15 cellular contexts compared by ENCODE assay signal in the genomic region with DNA sequence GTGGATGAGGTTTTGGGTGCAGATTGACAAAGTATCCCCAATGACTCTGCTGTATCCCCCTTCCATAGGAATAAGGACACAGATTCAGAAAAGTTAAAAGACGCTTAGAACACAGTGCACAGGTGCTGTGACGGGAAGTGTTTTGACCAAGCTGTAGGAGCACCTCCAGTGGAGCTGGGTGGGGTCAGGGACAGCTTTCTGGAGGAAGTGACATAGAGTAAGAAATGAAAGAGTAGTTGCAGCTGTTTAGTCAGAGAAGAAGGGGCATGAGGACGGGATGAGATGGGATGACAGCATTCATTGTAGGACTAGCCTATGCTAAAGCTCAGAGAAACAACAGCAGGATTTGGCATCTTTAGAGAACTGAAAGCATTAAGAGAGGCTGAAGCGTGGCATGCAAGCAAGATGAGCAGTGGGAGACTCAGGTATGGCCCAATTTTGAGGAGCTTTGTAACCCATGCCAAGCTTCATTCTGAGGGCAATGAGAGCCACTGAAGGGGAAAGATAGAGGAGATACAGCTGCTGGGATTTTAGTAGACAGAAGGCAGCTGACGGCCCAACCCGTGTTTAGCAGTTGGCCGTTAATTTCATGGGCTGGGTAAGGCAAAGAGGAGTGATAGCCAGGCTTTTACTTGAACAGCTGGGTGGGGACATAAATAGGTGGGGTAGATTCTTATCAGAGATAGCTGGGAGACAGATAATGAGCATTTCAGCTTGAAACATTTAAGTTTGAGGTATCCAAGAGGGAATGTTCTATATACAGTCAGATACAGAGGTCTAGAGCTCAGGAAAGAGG.
DNase-seq lines count a peak whose midpoint lies in the region; ATAC-seq and TF ChIP-seq lines count a peak whose summit lies in the region.
"Had no signal": no experiment of that assay in that cellular context is flagged by ENCODE, and none has a peak within 500 bp of the region (broad histone marks: within the 10 kb centered on the region; RNA-seq: fewer than 3 reads in every experiment).

No MANE protein-coding gene starts in this region.

- no peak for TF ChIP-seq CTCF in esophagus squamous epithelium (IDR thresholded peaks at IDR 0.05)

- DNase-seq in activated naive CD4-positive, alpha-beta T cell treated with anti-CD3 and anti-CD28 coated beads, Interleukin-2, amount 50 U/mL, for 16 hours = no peak
- no peak for DNase-seq in T-helper 17 cell
- DNase-seq in erythroblast (lab: John Stamatoyannopoulos, UW) = peak; percentile 56 to 64
- DNase-seq in NCI-H1417 treated with DMSO at 0.1 percent for 48 hours (lab: John Stamatoyannopoulos, UW) = no peak
- DNase-seq in esophagus squamous epithelium (lab: John Stamatoyannopoulos, UW) = no peak
- DNase-seq: aorta, hippocampal formation, NCI-H1048, NCI-H2227 treated with DMSO at 0.1 percent for 48 hours had no signal

- H3K27me3 Mint-ChIP-seq in activated naive CD4-positive, alpha-beta T cell treated with anti-CD3 and anti-CD28 coated beads, Interleukin-2, amount 50 U/mL, for 24 hours = no peaks in the 10 kb centered on the region
- H3K27me3 Mint-ChIP-seq in T-helper 17 cell = no peaks in the 10 kb centered on the region

- 78% methylated on average over 7 of the region's 7 CpGs for WGBS in thymus
- WGBS in esophagus squamous epithelium, 2 donors = 84 to 85% methylated on average over 7 of the region's 7 CpGs

- H3K27me3 ChIP-seq in thymus (ENCODE audit: control insufficient read depth, insufficient read depth) (no peaks in the 10 kb centered on the region), esophagus squamous epithelium (no peaks in the 10 kb centered on the region)
- H3K27me3 ChIP-seq: neutrophil had no signal

- peaks cover 2% of the 10 kb centered on the region for H3K36me3 Mint-ChIP-seq in activated naive CD4-positive, alpha-beta T cell treated with anti-CD3 and anti-CD28 coated beads, Interleukin-2, amount 50 U/mL, for 24 hours
- H3K36me3 Mint-ChIP-seq in T-helper 17 cell (ENCODE audit: low read depth) = peaks cover under 1% of the 10 kb centered on the region

- H3K4me1 ChIP-seq in thymus (ENCODE audit: control insufficient read depth, insufficient read depth, low read length) (peaks cover 18% of the 10 kb centered on the region), esophagus squamous epithelium (peaks cover 0 to 16% (median 6%) of the 10 kb centered on the region in 3 donors)

- H3K4me3 Mint-ChIP-seq in activated naive CD4-positive, alpha-beta T cell treated with anti-CD3 and anti-CD28 coated beads, Interleukin-2, amount 50 U/mL, for 24 hours = peak overlapping the region; percentile 69
- peak overlapping the region; percentile 7 for H3K4me3 Mint-ChIP-seq in T-helper 17 cell

- no peaks in the 10 kb centered on the region for H3K9me3 Mint-ChIP-seq in activated naive CD4-positive, alpha-beta T cell treated with anti-CD3 and anti-CD28 coated beads, Interleukin-2, amount 50 U/mL, for 24 hours

- intact Hi-C loops in esophagus squamous epithelium (cut with DNase I) = no loop called here

- H3K27ac ChIP-seq in thymus (ENCODE audit: low read depth) (peak overlapping the region; percentile 37), esophagus squamous epithelium (no peak overlapping the region)
- H3K27ac ChIP-seq: neutrophil, skin epidermis had no signal

- peak overlapping the region; percentile 86 for H3K27ac Mint-ChIP-seq in activated naive CD4-positive, alpha-beta T cell treated with anti-CD3 and anti-CD28 coated beads, Interleukin-2, amount 50 U/mL, for 24 hours
- H3K27ac Mint-ChIP-seq in T-helper 17 cell = peak overlapping the region; percentile 100

- ATAC-seq in T-helper 17 cell (no peak), GM21381 (IDR thresholded peaks at IDR 0.05; ENCODE audit: unreplicated experiment) (no peak)
- ATAC-seq: left lobe of liver had no signal

- peaks cover 66% of the 10 kb centered on the region for H3K4me1 Mint-ChIP-seq in activated naive CD4-positive, alpha-beta T cell treated with anti-CD3 and anti-CD28 coated beads, Interleukin-2, amount 50 U/mL, for 24 hours
- peaks cover 50% of the 10 kb centered on the region for H3K4me1 Mint-ChIP-seq in T-helper 17 cell

- TF ChIP-seq POLR2A in erythroblast (IDR thresholded peaks at IDR 0.05; ENCODE audit: low read length) (no peak), esophagus squamous epithelium (IDR thresholded peaks at IDR 0.05) (no peak)

- H3K36me3 ChIP-seq in thymus (ENCODE audit: control insufficient read depth, insufficient read depth) (no peaks in the 10 kb centered on the region), esophagus squamous epithelium (no peaks in the 10 kb centered on the region)
- H3K36me3 ChIP-seq: neutrophil had no signal

- H3K4me3 ChIP-seq in thymus (ENCODE audit: low read length) (no peak overlapping the region), esophagus squamous epithelium (no peak overlapping the region)
- H3K4me3 ChIP-seq: skin epidermis had no signal

- no peaks in the 10 kb centered on the region for H3K9me3 ChIP-seq in T-helper 17 cell (ENCODE audit: control insufficient read depth, low read length, poor library complexity, severe bottlenecking)
- H3K9me3 ChIP-seq in thymus (ENCODE audit: control insufficient read depth) = no peaks in the 10 kb centered on the region
- no peaks in the 10 kb centered on the region for H3K9me3 ChIP-seq in esophagus squamous epithelium
- H3K9me3 ChIP-seq: neutrophil had no signal

Comparison
In these comparisons a context has a peak if more than half of its experiments do, and no peak if none do; other contexts are left out.
1. DNase-seq: peak in erythroblast (2 of 2); none in activated naive CD4-positive, alpha-beta T cell treated with anti-CD3 and anti-CD28 coated beads, Interleukin-2, amount 50 U/mL, for 16 hours (single experiment), T-helper 17 cell (0 of 3), NCI-H1417 treated with DMSO at 0.1 percent for 48 hours (single experiment) and esophagus squamous epithelium (single experiment).